In genomic region chr7:100363797-100364196, GRCh38 we compare ENCODE assay signal across 17 cellular contexts. TPM values are rescaled to one million over a fixed set of nuclear protein-coding genes. Genes with fewer than 3 reads are reported as not detected.
"Had no signal": no experiment of that assay in that cellular context is flagged by ENCODE, and none has a peak within 500 bp of the region (broad histone marks: within the 10 kb centered on the region; RNA-seq: fewer than 3 reads in every experiment).

No MANE protein-coding gene starts in this region.

RNA-seq across cellular contexts. Expression of gene SPDYE3, which starts 56.3 kb away (rescaled TPM):
- total RNA-seq: activated B cell treated with CpG ODN at 0.5 μM for 24 hours; activated CD8-positive, alpha-beta T cell treated with anti-CD3 and anti-CD28 coated beads for 36 hours; activated naive CD4-positive, alpha-beta T cell treated with anti-CD3 and anti-CD28 coated beads for 36 hours; activated naive CD8-positive, alpha-beta T cell treated with anti-CD3 and anti-CD28 coated beads for 36 hours; activated T-cell treated with anti-CD3 and anti-CD28 coated beads, Interleukin-2, amount 50 U/mL, for 4 hours; activated T-helper 17 cell treated with anti-CD3 and anti-CD28 coated beads, Interleukin-2, amount 50 U/mL, for 72 hours; ascending aorta; breast epithelium; cardiac muscle cell; cerebellum; dermis blood vessel endothelial cell; endothelial cell of umbilical vein; esophagus squamous epithelium; fibroblast of lung; gastroesophageal sphincter; glomerular endothelial cell; T-helper 17 cell had no signal
- polyA plus RNA-seq: endothelial cell of umbilical vein, fibroblast of lung had no signal
